ENCODE assay signal across 17 cellular contexts in the genomic region with DNA sequence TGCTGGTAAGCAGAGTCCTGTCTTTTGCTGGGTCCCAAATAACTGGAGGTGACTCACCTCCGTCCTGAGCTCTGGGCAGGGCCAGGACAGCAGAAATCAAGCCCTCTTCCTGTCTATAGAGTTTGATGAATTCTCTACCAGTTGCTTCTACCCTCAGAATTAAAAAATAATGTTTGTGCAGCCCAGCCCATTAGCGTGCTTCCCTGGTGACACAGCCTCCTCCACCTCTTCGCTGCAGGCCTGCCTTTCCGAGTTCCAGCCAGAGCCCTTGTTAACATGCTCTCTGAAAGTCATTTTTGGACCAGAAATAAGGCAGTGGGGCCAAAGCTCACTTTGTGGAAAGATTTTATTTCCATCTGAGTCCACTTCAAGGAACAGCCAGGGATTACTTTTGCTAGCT.
DNase-seq lines count a peak whose midpoint lies in the region; ATAC-seq and TF ChIP-seq lines count a peak whose summit lies in the region.
"Had no signal": no experiment of that assay in that cellular context is flagged by ENCODE, and none has a peak within 500 bp of the region (broad histone marks: within the 10 kb centered on the region; RNA-seq: fewer than 3 reads in every experiment).

No MANE protein-coding gene starts in this region.

- H3K4me3 ChIP-seq in right cardiac atrium (ENCODE audit: low read length) (no peak overlapping the region), SK-N-SH (ENCODE audit: low read depth in 2 of 2, low read length in 1 of 2) (no peak overlapping the region), fibroblast of the aortic adventitia (ENCODE audit: low read depth, low read length) (no peak overlapping the region), aorta (ENCODE audit: low read length in 2 of 2) (no peak overlapping the region), tibial nerve (no peak overlapping the region)
- H3K4me3 ChIP-seq: A549 had no signal

- CTCF ChIA-PET in SK-N-SH (lab: Yijun Ruan, JAX), result no interaction called here

- 57% methylated on average over 4 of the region's 4 CpGs for WGBS in right cardiac atrium
- 18% methylated on average over 4 of the region's 4 CpGs for WGBS in SK-N-SH (ENCODE audit: low lambda C conversion rate)
- WGBS in aorta, 2 donors, result 5 to 6% methylated on average over 4 of the region's 4 CpGs
- 54 to 66% methylated on average over 4 of the region's 4 CpGs for WGBS in tibial nerve, 2 donors

- intact Hi-C loops in right cardiac atrium (cut with DNase I) (no loop called here), cardiac septum (cut with DNase I) (no loop called here), aorta (cut with DNase I) (no loop called here)

- H3K36me3 ChIP-seq in SK-N-SH (replicated peaks in 1 of 2; ENCODE audit: control insufficient read depth in 1 of 2, insufficient read depth in 2 of 2, low read length in 1 of 2) (no peaks in the 10 kb centered on the region), aorta (ENCODE audit: control insufficient read depth in 1 of 2, insufficient read depth in 2 of 2, low read length in 1 of 2) (no peaks in the 10 kb centered on the region), tibial nerve (no peaks in the 10 kb centered on the region)

- peak overlapping the region; percentile 43; the same call in 1 of the 2 replicates for H2AFZ ChIP-seq in SK-N-SH (ENCODE audit: low read depth)

- TF ChIP-seq RAD21 in SK-N-SH (IDR thresholded peaks at IDR 0.05; ENCODE audit: low read length), result no peak

- H3K27ac ChIP-seq in right cardiac atrium (ENCODE audit: low read length) (no peak overlapping the region), SK-N-SH (ENCODE audit: low read depth in 2 of 2, low read length in 1 of 2) (peak overlapping the region in 1 of 2 experiments; percentile 51; a peak in 2 of 4 replicates), aorta (ENCODE audit: low read depth in 1 of 2, low read length in 2 of 2) (peak overlapping the region in 1 of 2 donors; percentile 19), tibial nerve (no peak overlapping the region)
- H3K27ac ChIP-seq: A549 had no signal

- no peak overlapping the region for H3K9ac ChIP-seq in SK-N-SH

- ATAC-seq in right cardiac atrium (peak; percentile 66 to 84), aorta (ENCODE audit: low FRiP score) (peak; percentile 82)
- ATAC-seq: A549, WTC11 had no signal

- DNase-seq in right cardiac atrium (peak; percentile 38 to 76 (median 69)), cardiac septum (ENCODE audit: low spot score) (no peak), SK-N-SH (no peak), fibroblast of the aortic adventitia (ENCODE audit: low read depth) (peak; percentile 65), aorta (peak; percentile 82 to 83), tibial nerve (ENCODE audit: low spot score in 2 of 2) (no peak), COLO668 (lab: John Stamatoyannopoulos, UW; ENCODE audit: unreplicated experiment) (no peak), NCI-H2196 treated with DMSO at 0.1 percent for 48 hours (lab: John Stamatoyannopoulos, UW; ENCODE audit: unreplicated experiment) (no peak)
- DNase-seq: activated CD4-positive, alpha-beta memory T cell treated with anti-CD3 and anti-CD28 coated beads for 36 hours; activated T-cell treated with anti-CD3 and anti-CD28 coated beads for 4 hours; DMS79 treated with DMSO at 0.1 percent for 48 hours; kidney; NCI-H1105; stimulated activated CD8-positive, alpha-beta memory T cell treated with anti-CD3 and anti-CD28 coated beads, Interleukin-4, amount 100 ng/mL, for 48 hours; T-helper 2 cell had no signal

- H3K4me2 ChIP-seq in SK-N-SH, result no peak overlapping the region
- H3K4me2 ChIP-seq: A549 had no signal

- H4K20me1 ChIP-seq in SK-N-SH (ENCODE audit: insufficient read depth), result no peaks in the 10 kb centered on the region

- peaks cover 4% of the 10 kb centered on the region for H3K4me1 ChIP-seq in right cardiac atrium (ENCODE audit: control insufficient read depth, insufficient read depth, low read length)
- H3K4me1 ChIP-seq in SK-N-SH (ENCODE audit: control insufficient read depth in 1 of 2, insufficient read depth in 2 of 2, low read depth in 1 of 2, low read length in 1 of 2), result no peaks in the 10 kb centered on the region
- H3K4me1 ChIP-seq in aorta (ENCODE audit: control insufficient read depth in 1 of 2, insufficient read depth in 2 of 2, low read length in 2 of 2), result no peaks in the 10 kb centered on the region
- no peaks in the 10 kb centered on the region for H3K4me1 ChIP-seq in tibial nerve
- H3K4me1 ChIP-seq: A549 had no signal

- H3K27me3 ChIP-seq in right cardiac atrium (ENCODE audit: control insufficient read depth, insufficient read depth), result no peaks in the 10 kb centered on the region
- H3K27me3 ChIP-seq in SK-N-SH (ENCODE audit: insufficient read depth), result no peaks in the 10 kb centered on the region
- H3K27me3 ChIP-seq in aorta (ENCODE audit: control insufficient read depth in 1 of 2, insufficient read depth in 2 of 2, low read length in 1 of 2), result no peaks in the 10 kb centered on the region
- H3K27me3 ChIP-seq in tibial nerve, result no peaks in the 10 kb centered on the region

- no peaks in the 10 kb centered on the region for H3K9me3 ChIP-seq in right cardiac atrium (ENCODE audit: control insufficient read depth, low read length)
- no peaks in the 10 kb centered on the region for H3K9me3 ChIP-seq in SK-N-SH
- H3K9me3 ChIP-seq in aorta (ENCODE audit: control insufficient read depth, low read length), result no peaks in the 10 kb centered on the region
- H3K9me3 ChIP-seq in tibial nerve, result peaks cover 0 to 5% (median 0%) of the 10 kb centered on the region in 4 donors
- H3K9me3 ChIP-seq: A549 had no signal

- POLR2A ChIA-PET in SK-N-SH (lab: Yijun Ruan, JAX), result no interaction called here

- TF ChIP-seq EP300 in SK-N-SH (IDR thresholded peaks at IDR 0.05; ENCODE audit: borderline replicate concordance in 1 of 2, low read depth in 1 of 2, low read length in 1 of 2) (no peak), tibial nerve (IDR thresholded peaks at IDR 0.05) (no peak)

- H3K79me2 ChIP-seq in SK-N-SH (ENCODE audit: insufficient read depth), result no peaks in the 10 kb centered on the region

- peaks cover 8% of the 10 kb centered on the region for H3F3A ChIP-seq in SK-N-SH (replicated peaks; ENCODE audit: insufficient read depth)

- TF ChIP-seq POLR2A in tibial nerve (IDR thresholded peaks at IDR 0.05), result no peak

- TF ChIP-seq CTCF in SK-N-SH (IDR thresholded peaks at IDR 0.05) (no peak), fibroblast of the aortic adventitia (IDR thresholded peaks at IDR 0.05; ENCODE audit: insufficient read depth, low read length) (no peak), tibial nerve (IDR thresholded peaks at IDR 0.05) (no peak)

- no peaks in the 10 kb centered on the region for H3K9me2 ChIP-seq in SK-N-SH

TF ChIP-seq in SK-N-SH, 30 proteins besides CTCF, POLR2A, EP300 and RAD21:
- TF ChIP-seq TEAD4 (IDR thresholded peaks at IDR 0.05; ENCODE audit: borderline replicate concordance, insufficient read depth), result no peak
- no peak for TF ChIP-seq SMC3 (IDR thresholded peaks at IDR 0.05; ENCODE audit: low read depth, low read length)
- TF ChIP-seq, protein P1, sequence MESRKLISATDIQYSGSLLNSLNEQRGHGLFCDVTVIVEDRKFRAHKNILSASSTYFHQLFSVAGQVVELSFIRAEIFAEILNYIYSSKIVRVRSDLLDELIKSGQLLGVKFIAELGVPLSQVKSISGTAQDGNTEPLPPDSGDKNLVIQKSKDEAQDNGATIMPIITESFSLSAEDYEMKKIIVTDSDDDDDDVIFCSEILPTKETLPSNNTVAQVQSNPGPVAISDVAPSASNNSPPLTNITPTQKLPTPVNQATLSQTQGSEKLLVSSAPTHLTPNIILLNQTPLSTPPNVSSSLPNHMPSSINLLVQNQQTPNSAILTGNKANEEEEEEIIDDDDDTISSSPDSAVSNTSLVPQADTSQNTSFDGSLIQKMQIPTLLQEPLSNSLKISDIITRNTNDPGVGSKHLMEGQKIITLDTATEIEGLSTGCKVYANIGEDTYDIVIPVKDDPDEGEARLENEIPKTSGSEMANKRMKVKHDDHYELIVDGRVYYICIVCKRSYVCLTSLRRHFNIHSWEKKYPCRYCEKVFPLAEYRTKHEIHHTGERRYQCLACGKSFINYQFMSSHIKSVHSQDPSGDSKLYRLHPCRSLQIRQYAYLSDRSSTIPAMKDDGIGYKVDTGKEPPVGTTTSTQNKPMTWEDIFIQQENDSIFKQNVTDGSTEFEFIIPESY (IDR thresholded peaks at IDR 0.05; ENCODE audit: borderline replicate concordance, low read depth), result no peak
- TF ChIP-seq NFIC (IDR thresholded peaks at IDR 0.05; ENCODE audit: borderline replicate concordance), result no peak
- no peak for TF ChIP-seq EZH2phosphoT487 (IDR thresholded peaks at IDR 0.05; ENCODE audit: borderline replicate concordance, low read depth)
- TF ChIP-seq YY1 (IDR thresholded peaks at IDR 0.05; ENCODE audit: low read depth), result no peak
- no peak for TF ChIP-seq MXI1 (IDR thresholded peaks at IDR 0.05; ENCODE audit: low read depth, low read length)
- TF ChIP-seq CHD2 (IDR thresholded peaks at IDR 0.05; ENCODE audit: low read length, partially characterized antibody), result no peak
- TF ChIP-seq MEF2A (IDR thresholded peaks at IDR 0.05; ENCODE audit: borderline replicate concordance, low read depth), result no peak
- no peak for TF ChIP-seq RFX5 (IDR thresholded peaks at IDR 0.05; ENCODE audit: low read length)
- no peak for TF ChIP-seq GABPA (IDR thresholded peaks at IDR 0.05; ENCODE audit: low read depth)
- TF ChIP-seq NRF1 (IDR thresholded peaks at IDR 0.05; ENCODE audit: low read depth, low read length), result no peak
- TF ChIP-seq, protein P2, sequence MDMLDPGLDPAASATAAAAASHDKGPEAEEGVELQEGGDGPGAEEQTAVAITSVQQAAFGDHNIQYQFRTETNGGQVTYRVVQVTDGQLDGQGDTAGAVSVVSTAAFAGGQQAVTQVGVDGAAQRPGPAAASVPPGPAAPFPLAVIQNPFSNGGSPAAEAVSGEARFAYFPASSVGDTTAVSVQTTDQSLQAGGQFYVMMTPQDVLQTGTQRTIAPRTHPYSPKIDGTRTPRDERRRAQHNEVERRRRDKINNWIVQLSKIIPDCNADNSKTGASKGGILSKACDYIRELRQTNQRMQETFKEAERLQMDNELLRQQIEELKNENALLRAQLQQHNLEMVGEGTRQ (IDR thresholded peaks at IDR 0.05; ENCODE audit: borderline replicate concordance, low read depth, low read length), result no peak
- no peak for TF ChIP-seq JUND (IDR thresholded peaks at IDR 0.05)
- no peak for TF ChIP-seq RXRA (IDR thresholded peaks at IDR 0.05; ENCODE audit: borderline replicate concordance, low read depth)
- TF ChIP-seq TAF1 (IDR thresholded peaks at IDR 0.05; ENCODE audit: borderline replicate concordance, low read depth, low read length), result no peak
- TF ChIP-seq FOXM1 (IDR thresholded peaks at IDR 0.05; ENCODE audit: low read depth), result no peak

Comparison
In these comparisons a context has a peak if more than half of its experiments do, and no peak if none do; other contexts are left out.
1. DNase-seq: peak in right cardiac atrium (3 of 3), fibroblast of the aortic adventitia (single experiment) and aorta (2 of 2); none in cardiac septum (single experiment), SK-N-SH (single experiment), tibial nerve (0 of 2), COLO668 (single experiment) and NCI-H2196 treated with DMSO at 0.1 percent for 48 hours (single experiment).